8 cellular contexts compared by ENCODE assay signal in genomic region chr19:4760285-4760650, GRCh38. TPM values are rescaled to one million over a fixed set of nuclear protein-coding genes. Genes with fewer than 3 reads are reported as not detected.
DNase-seq lines count a peak whose midpoint lies in the region; ATAC-seq and TF ChIP-seq lines count a peak whose summit lies in the region.

No MANE protein-coding gene starts in this region.

- no peak overlapping the region for H3K27ac ChIP-seq in GM23338 (ENCODE audit: low read depth)

- no peaks in the 10 kb centered on the region for H4K20me1 ChIP-seq in GM23338 (replicated peaks; ENCODE audit: insufficient read depth)

- peaks cover 16% of the 10 kb centered on the region for H3K27me3 ChIP-seq in GM23338 (ENCODE audit: insufficient read depth)

- no peak for DNase-seq in GM23338 (ENCODE audit: low spot score)
- DNase-seq in T-cell = no peak
- no peak for DNase-seq in foreskin fibroblast
- DNase-seq in retinal pigment epithelial cell (ENCODE audit: low read depth) = no peak
- DNase-seq in anterior cingulate cortex (lab: John Stamatoyannopoulos, UW) = no peak
- no peak for DNase-seq in NOMO-1 treated with dmso at 0.1 percent for 144 hours (lab: John Stamatoyannopoulos, UW; ENCODE audit: unreplicated experiment)
- no peak for DNase-seq in activated naive CD4-positive, alpha-beta T cell (lab: John Stamatoyannopoulos, UW)

- H3K4me3 ChIP-seq in GM23338 (peak overlapping the region; percentile 66), foreskin fibroblast (ENCODE audit: low read depth in 1 of 2, low read length in 2 of 2) (peak overlapping the region; percentile 24 to 46), retinal pigment epithelial cell (ENCODE audit: low read length) (peak overlapping the region; percentile 45)

- H3K9me2 ChIP-seq in GM23338 (ENCODE audit: insufficient read depth) = no peaks in the 10 kb centered on the region

- H3K9me3 Mint-ChIP-seq in GM23338 (no peaks in the 10 kb centered on the region), T-cell (peaks cover 0 to 3% (median 0%) of the 10 kb centered on the region in 3 donors)

- no peaks in the 10 kb centered on the region for H3K79me2 ChIP-seq in GM23338 (replicated peaks; ENCODE audit: insufficient read depth)

- peaks cover 4% of the 10 kb centered on the region; the same call in 1 of the 2 replicates for H3K4me1 ChIP-seq in GM23338 (ENCODE audit: insufficient read depth)

- peak overlapping the region; percentile 86 for H3K4me2 ChIP-seq in GM23338

- peaks cover 6% of the 10 kb centered on the region; the same call in 2 of the 3 replicates for H3K4me1 Mint-ChIP-seq in GM23338
- H3K4me1 Mint-ChIP-seq in T-cell = peaks cover 0 to 11% (median 9%) of the 10 kb centered on the region in 3 donors

- H3K36me3 Mint-ChIP-seq in GM23338 (ENCODE audit: low read depth) (no peaks in the 10 kb centered on the region), T-cell (no peaks in the 10 kb centered on the region)

- TF ChIP-seq CTCF in GM23338 (conservative IDR thresholded peaks at IDR 0.05; ENCODE audit: low read depth in 2 of 2) (no peak), foreskin fibroblast (IDR thresholded peaks at IDR 0.05; ENCODE audit: low read depth, low read length) (no peak), retinal pigment epithelial cell (conservative IDR thresholded peaks at IDR 0.05; ENCODE audit: low read depth, low read length) (no peak)

- H3K27ac Mint-ChIP-seq in GM23338 = no peak overlapping the region
- no peak overlapping the region for H3K27ac Mint-ChIP-seq in T-cell

- no peaks in the 10 kb centered on the region for H3K36me3 ChIP-seq in GM23338 (ENCODE audit: insufficient read depth)

- POLR2A ChIA-PET in T-cell (lab: Charles Lee) = no interaction called here

- H3K27me3 Mint-ChIP-seq in GM23338 (ENCODE audit: insufficient read depth, low read depth, poor library complexity) (peaks cover 11% of the 10 kb centered on the region), T-cell (peaks cover 39 to 48% of the 10 kb centered on the region in 2 donors)

- CTCF ChIA-PET in T-cell (lab: Charles Lee) = interaction anchor here in 1 of 2 donors (1.3 kb wide), 1 partner anchor 31 kb away, joined by 8 read pairs; no protein-coding TSS in a partner anchor

- H3K4me3 Mint-ChIP-seq in GM23338 (peak overlapping the region; percentile 64), T-cell (peak overlapping the region; percentile 25 to 55 (median 28))

- no peak for ATAC-seq in GM23338
- no peak for ATAC-seq in T-cell (replicated peaks in 1 of 4)
- ATAC-seq in HG03196 (IDR thresholded peaks at IDR 0.05; ENCODE audit: unreplicated experiment) = no peak

- no peaks in the 10 kb centered on the region for H3F3A ChIP-seq in GM23338 (replicated peaks; ENCODE audit: low read depth)

- H2AFZ ChIP-seq in GM23338 = peak overlapping the region; percentile 98

TF ChIP-seq in GM23338, 12 proteins besides CTCF, POLR2A, EP300 and RAD21:
- TF ChIP-seq REST (IDR thresholded peaks at IDR 0.05; ENCODE audit: unreplicated experiment) (no peak), STAT1 (IDR thresholded peaks at IDR 0.05; ENCODE audit: unreplicated experiment) (no peak), ZNF114 (CRISPR knock-in tag; IDR thresholded peaks at IDR 0.05) (no peak), CREB1 (CRISPR knock-in tag; IDR thresholded peaks at IDR 0.05; ENCODE audit: low read depth) (no peak), ZNF331 (CRISPR knock-in tag; IDR thresholded peaks at IDR 0.05; ENCODE audit: low read depth) (no peak), NANOG (IDR thresholded peaks at IDR 0.05; ENCODE audit: borderline replicate concordance) (no peak), EZH2 (IDR thresholded peaks at IDR 0.05; ENCODE audit: low read depth, unreplicated experiment) (no peak), POLR2AphosphoS5 (IDR thresholded peaks at IDR 0.05; ENCODE audit: low read depth) (no peak), EZH2phosphoT487 (IDR thresholded peaks at IDR 0.05; ENCODE audit: unreplicated experiment) (no peak), JUNB (IDR thresholded peaks at IDR 0.05; ENCODE audit: unreplicated experiment) (no peak)

RNA-seq across cellular contexts. Expression of gene FEM1A, which starts 31.3 kb away (rescaled TPM):
- total RNA-seq in GM23338 (2014; rRNA removed; shearing (Covaris generic)) = 15.2 and 16.5 TPM in 2 replicates
- polyA plus RNA-seq in GM23338 (2016; fragmentation: Nextera tagmentation; extraction: Ambion mirVana) = 0.87 and 0.97 TPM in 2 replicates
- 10 to 100 TPM in 4 of 5 donors, 1 to 10 TPM in 1; 9.7 to 17.7 (median 16.1) TPM for total RNA-seq in T-cell

RNA-seq across cellular contexts. Expression of gene DPP9, which starts 36.6 kb away (rescaled TPM):
- total RNA-seq in GM23338 (2014; rRNA removed; shearing (Covaris generic)) = 30.8 and 49.2 TPM in 2 replicates
- polyA plus RNA-seq in GM23338 (2016; fragmentation: Nextera tagmentation; extraction: Ambion mirVana) = 18.6 and 19.5 TPM in 2 replicates
- 100 to 1,000 TPM in 2 of 5 donors, 10 to 100 TPM in 3; 71.8 to 103 (median 95.3) TPM for total RNA-seq in T-cell
